1 cellular context compared by ENCODE assay signal in genomic region chr11:45606514-45607024, GRCh38.
A peak's percentile ranks its signal among the peaks of the same experiment; 100 is the strongest.
TF ChIP-seq lines count a peak whose summit lies in the region.

No MANE protein-coding gene starts in this region.

TF ChIP-seq in HepG2, 621 proteins besides CTCF, POLR2A, EP300 and RAD21:
- TF ChIP-seq UBTF (CRISPR knock-in tag; IDR thresholded peaks at IDR 0.05) (no peak), ZNF282 (IDR thresholded peaks at IDR 0.05; ENCODE audit: partially characterized antibody) (no peak), RFX1 (IDR thresholded peaks at IDR 0.05) (peak; percentile 41; the same call in 1 of the 2 replicates)
